Comparison of ENCODE assay signal across 1 cellular context in the genomic region with DNA sequence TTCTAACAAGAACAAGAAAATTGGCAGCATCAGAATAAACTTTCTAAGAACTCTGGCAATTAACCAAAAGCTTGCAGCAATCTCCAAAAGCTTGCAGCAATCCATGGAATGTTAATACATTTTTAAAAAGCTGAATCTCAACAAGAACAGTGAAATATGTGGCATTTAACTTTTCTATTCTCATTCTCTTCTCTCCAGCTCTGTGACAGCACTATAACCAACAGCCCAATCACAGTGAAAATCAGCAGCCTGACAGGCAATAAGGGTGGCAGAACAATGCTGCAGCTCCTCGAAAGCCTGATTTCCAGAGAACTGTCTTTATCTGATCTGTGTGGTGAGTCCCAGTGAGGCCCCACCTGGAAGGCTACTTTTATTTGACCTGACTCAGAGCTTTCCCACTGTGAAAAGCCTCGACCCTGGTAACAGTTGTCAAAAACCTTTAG.
TF ChIP-seq lines count a peak whose summit lies in the region.

No MANE protein-coding gene starts in this region.

TF ChIP-seq in K562, 482 proteins besides CTCF, POLR2A, EP300 and RAD21 (continued from another document):
- TF ChIP-seq HCFC1 (IDR thresholded peaks at IDR 0.05; ENCODE audit: low read depth, low read length) (no peak), MEF2A (IDR thresholded peaks at IDR 0.05; ENCODE audit: control insufficient read depth, low read depth, low read length) (no peak), SRSF1 (IDR thresholded peaks at IDR 0.05; ENCODE audit: low read depth, low read length) (no peak), SMARCB1 (IDR thresholded peaks at IDR 0.05; ENCODE audit: insufficient read length, low read depth) (no peak), HNRNPH1 (optimal IDR thresholded peaks at IDR 0.05; ENCODE audit: low read depth, low read length) (no peak), KDM1A (IDR thresholded peaks at IDR 0.05) (peak; percentile 30 to 39; a peak in 2 of 4 replicates), CBX3 (IDR thresholded peaks at IDR 0.05; ENCODE audit: borderline replicate concordance in 1 of 2, low read length in 2 of 2) (no peak), ZEB2 (IDR thresholded peaks at IDR 0.05) (0 out of 2 replicates have a peak, but pooled peaks have one; percentile 22), MTA1 (IDR thresholded peaks at IDR 0.05; ENCODE audit: borderline replicate concordance) (0 out of 2 replicates have a peak, but pooled peaks have one; percentile 33), NELFE (IDR thresholded peaks at IDR 0.05; ENCODE audit: insufficient read depth, insufficient read length) (no peak), SOX6 (IDR thresholded peaks at IDR 0.05) (peak; percentile 95)
- TF ChIP-seq, protein P1, sequence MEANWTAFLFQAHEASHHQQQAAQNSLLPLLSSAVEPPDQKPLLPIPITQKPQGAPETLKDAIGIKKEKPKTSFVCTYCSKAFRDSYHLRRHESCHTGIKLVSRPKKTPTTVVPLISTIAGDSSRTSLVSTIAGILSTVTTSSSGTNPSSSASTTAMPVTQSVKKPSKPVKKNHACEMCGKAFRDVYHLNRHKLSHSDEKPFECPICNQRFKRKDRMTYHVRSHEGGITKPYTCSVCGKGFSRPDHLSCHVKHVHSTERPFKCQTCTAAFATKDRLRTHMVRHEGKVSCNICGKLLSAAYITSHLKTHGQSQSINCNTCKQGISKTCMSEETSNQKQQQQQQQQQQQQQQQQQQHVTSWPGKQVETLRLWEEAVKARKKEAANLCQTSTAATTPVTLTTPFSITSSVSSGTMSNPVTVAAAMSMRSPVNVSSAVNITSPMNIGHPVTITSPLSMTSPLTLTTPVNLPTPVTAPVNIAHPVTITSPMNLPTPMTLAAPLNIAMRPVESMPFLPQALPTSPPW (CRISPR knock-in tag; IDR thresholded peaks at IDR 0.05): peak; percentile 20; the same call in 1 of the 2 replicates
